In the genomic region with DNA sequence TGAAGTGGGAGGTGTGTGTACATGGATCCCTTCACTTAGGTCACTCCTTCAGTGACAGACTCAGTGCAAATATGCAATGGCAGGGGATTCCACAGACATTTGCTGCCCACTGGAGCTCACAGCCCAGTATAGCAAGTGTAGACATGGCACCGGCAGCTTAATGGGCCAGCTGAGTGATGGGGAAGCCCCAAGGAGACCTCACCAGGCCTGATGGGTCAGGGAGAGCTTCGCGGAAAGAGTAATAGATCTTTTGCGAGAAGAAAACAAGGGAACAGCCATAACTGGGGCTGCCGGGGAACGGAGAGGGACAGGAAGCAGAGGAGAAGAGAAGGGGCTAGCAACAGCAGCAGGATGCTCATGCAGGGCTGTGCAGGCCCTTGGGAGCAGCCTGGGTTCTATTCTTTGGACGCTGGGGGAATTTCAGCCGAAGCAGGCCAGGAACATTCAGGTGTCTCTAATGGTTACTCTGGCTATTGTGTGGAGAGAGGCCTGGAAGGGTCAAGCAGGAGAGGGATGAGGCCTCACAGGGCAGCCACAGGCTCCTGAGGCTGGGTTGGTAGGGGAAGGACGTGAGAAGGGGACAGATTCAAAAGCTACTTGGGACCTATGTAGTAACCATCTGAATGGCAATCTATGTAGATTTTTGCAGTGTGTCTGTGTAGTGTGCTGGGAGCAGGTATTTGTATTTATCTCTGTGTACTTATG, we compare ENCODE assay signal across 9 cellular contexts. TPM values are rescaled to one million over a fixed set of nuclear protein-coding genes. Genes with fewer than 3 reads are reported as not detected.
DNase-seq lines count a peak whose midpoint lies in the region; ATAC-seq, FAIRE-seq and TF ChIP-seq lines count a peak whose summit lies in the region.
"Had no signal": no experiment of that assay in that cellular context is flagged by ENCODE, and none has a peak within 500 bp of the region (broad histone marks: within the 10 kb centered on the region; RNA-seq: fewer than 3 reads in every experiment).

No MANE protein-coding gene starts in this region.

- H2AFZ ChIP-seq in neuronal stem cell (ENCODE audit: low read length): no peak overlapping the region

- no peak overlapping the region for H3K23ac ChIP-seq in neuronal stem cell (ENCODE audit: low read depth, low read length, poor library complexity)

- H3K79me1 ChIP-seq in neuronal stem cell (ENCODE audit: low read depth, low read length): peaks cover 16% of the 10 kb centered on the region

- no peaks in the 10 kb centered on the region for H3K9me3 Mint-ChIP-seq in activated T-cell treated with anti-CD3 and anti-CD28 coated beads, Interleukin-2, amount 50 U/mL, for 24 hours
- H3K9me3 Mint-ChIP-seq in activated T-cell treated with anti-CD3 and anti-CD28 coated beads, Interleukin-2, amount 50 U/mL, for 4 hours: no peaks in the 10 kb centered on the region
- H3K9me3 Mint-ChIP-seq in stimulated activated effector memory CD8-positive, alpha-beta T cell treated with anti-CD3 and anti-CD28 coated beads, Interleukin-12 subunit alpha, Interleukin-12 subunit beta, amount 100 ng/mL, for 72 hours: no peaks in the 10 kb centered on the region

- no peak overlapping the region for H3K18ac ChIP-seq in neuronal stem cell (ENCODE audit: low read length)

- no peak for TF ChIP-seq CTCF in RWPE1 (conservative IDR thresholded peaks at IDR 0.05; ENCODE audit: low read depth)
- TF ChIP-seq CTCF in dorsolateral prefrontal cortex (IDR thresholded peaks at IDR 0.05 in 54 of 56, conservative IDR thresholded peaks at IDR 0.05 in 2 of 56; ENCODE audit: low read depth in 1 of 56, partially characterized antibody in 56 of 56): no peak

- H3K4me2 ChIP-seq in neuronal stem cell (ENCODE audit: insufficient read depth, low read length, poor library complexity, severe bottlenecking): no peak overlapping the region

- no peak overlapping the region for H3K14ac ChIP-seq in neuronal stem cell (ENCODE audit: low read length)

- H3K4me1 ChIP-seq in neuronal stem cell (ENCODE audit: control insufficient read depth in 2 of 2, insufficient read depth in 1 of 2, low read depth in 1 of 2, low read length in 2 of 2): no peaks in the 10 kb centered on the region

- CTCF ChIA-PET in RWPE1 (lab: Yijun Ruan, JAX): interaction anchor here (0.5 to 11.4 kb wide), 9 partner anchors 11 to 700 kb away, joined by 3 to 219 read pairs (median 9); no protein-coding TSS in a partner anchor

- H3K27ac Mint-ChIP-seq in activated T-cell treated with anti-CD3 and anti-CD28 coated beads, Interleukin-2, amount 50 U/mL, for 24 hours: peak overlapping the region; percentile 85
- peak overlapping the region; percentile 53 for H3K27ac Mint-ChIP-seq in stimulated activated effector memory CD8-positive, alpha-beta T cell treated with anti-CD3 and anti-CD28 coated beads, Interleukin-12 subunit alpha, Interleukin-12 subunit beta, amount 100 ng/mL, for 72 hours

- no peak overlapping the region for H3K4me3 Mint-ChIP-seq in activated T-cell treated with anti-CD3 and anti-CD28 coated beads, Interleukin-2, amount 50 U/mL, for 24 hours
- no peak overlapping the region for H3K4me3 Mint-ChIP-seq in activated T-cell treated with anti-CD3 and anti-CD28 coated beads, Interleukin-2, amount 50 U/mL, for 4 hours
- no peak overlapping the region for H3K4me3 Mint-ChIP-seq in stimulated activated effector memory CD8-positive, alpha-beta T cell treated with anti-CD3 and anti-CD28 coated beads, Interleukin-12 subunit alpha, Interleukin-12 subunit beta, amount 100 ng/mL, for 72 hours

- peaks cover 33 to 89% of the 10 kb centered on the region in 2 donors for H3K36me3 ChIP-seq in neuronal stem cell (replicated peaks in 1 of 2; ENCODE audit: control insufficient read depth in 2 of 2, insufficient read depth in 2 of 2, low read length in 2 of 2)

- intact Hi-C loops in dorsolateral prefrontal cortex (cut with DNase I): loop anchor here in 1 of 2 donors (5.0 kb wide), 1 partner anchor 99 kb away; no protein-coding TSS in a partner anchor

- POLR2A ChIA-PET in RWPE1 (lab: Yijun Ruan, JAX; ENCODE audit: low non-redundant PET): no interaction called here

- H3K36me3 Mint-ChIP-seq in activated T-cell treated with anti-CD3 and anti-CD28 coated beads, Interleukin-2, amount 50 U/mL, for 24 hours (ENCODE audit: low read depth): peaks cover 98% of the 10 kb centered on the region
- H3K36me3 Mint-ChIP-seq in activated T-cell treated with anti-CD3 and anti-CD28 coated beads, Interleukin-2, amount 50 U/mL, for 4 hours (ENCODE audit: insufficient read depth): peaks cover 34% of the 10 kb centered on the region
- peaks cover 62% of the 10 kb centered on the region for H3K36me3 Mint-ChIP-seq in stimulated activated effector memory CD8-positive, alpha-beta T cell treated with anti-CD3 and anti-CD28 coated beads, Interleukin-12 subunit alpha, Interleukin-12 subunit beta, amount 100 ng/mL, for 72 hours

- H2BK5ac ChIP-seq in neuronal stem cell (ENCODE audit: low read length): no peak overlapping the region

- no peak for FAIRE-seq in urothelium cell line (lab: Jason Lieb, UNC)

- H3K27ac ChIP-seq in RWPE1: peak overlapping the region; percentile 65
- peak overlapping the region in 9 of 59 donors; percentile 0 to 52 (median 11) for H3K27ac ChIP-seq in dorsolateral prefrontal cortex
- no peak overlapping the region for H3K27ac ChIP-seq in neuronal stem cell (replicated peaks; ENCODE audit: low read length)

- H2BK15ac ChIP-seq in neuronal stem cell (ENCODE audit: low read length): no peak overlapping the region

- WGBS in neuronal stem cell (ENCODE audit: extremely low coverage in 2 of 2, insufficient read length in 2 of 2, insufficient replicate concordance in 1 of 2), 2 donors: no CpG with 5 or more reads among the region's 9 CpGs

- no peak overlapping the region for H4K91ac ChIP-seq in neuronal stem cell (ENCODE audit: low read depth, low read length, poor library complexity)

- no peak overlapping the region for H3K9ac ChIP-seq in neuronal stem cell (ENCODE audit: low read depth, low read length, poor library complexity)

- H2BK12ac ChIP-seq in neuronal stem cell (ENCODE audit: low read length): no peak overlapping the region

- no peaks in the 10 kb centered on the region for H3K27me3 Mint-ChIP-seq in activated T-cell treated with anti-CD3 and anti-CD28 coated beads, Interleukin-2, amount 50 U/mL, for 24 hours
- H3K27me3 Mint-ChIP-seq in activated T-cell treated with anti-CD3 and anti-CD28 coated beads, Interleukin-2, amount 50 U/mL, for 4 hours (ENCODE audit: low read depth): no peaks in the 10 kb centered on the region

- H3K4me3 ChIP-seq in dorsolateral prefrontal cortex (no peak overlapping the region), neuronal stem cell (ENCODE audit: low read length in 2 of 2) (no peak overlapping the region)

- no peak overlapping the region for H3K4ac ChIP-seq in neuronal stem cell (ENCODE audit: low read length)

- DNase-seq in activated T-cell treated with anti-CD3 and anti-CD28 coated beads, Interleukin-2, amount 50 U/mL, for 24 hours: peak; percentile 50
- DNase-seq in activated T-cell treated with anti-CD3 and anti-CD28 coated beads, Interleukin-2, amount 50 U/mL, for 4 hours: no peak
- no peak for DNase-seq in RWPE1 (ENCODE audit: low spot score)
- peak in 6 of 10 donors; percentile 8 to 35 (median 26) for DNase-seq in dorsolateral prefrontal cortex
- peak in 1 of 2 donors; percentile 54 for DNase-seq in stimulated activated effector memory CD8-positive, alpha-beta T cell treated with anti-CD3 and anti-CD28 coated beads, Interleukin-12 subunit alpha, Interleukin-12 subunit beta, amount 100 ng/mL, for 72 hours (ENCODE audit: low spot score in 2 of 2)
- no peak for DNase-seq in neuronal stem cell (ENCODE audit: low spot score)
- DNase-seq in GM19240 (ENCODE audit: insufficient read length, low spot score): no peak
- DNase-seq in urothelium cell line (ENCODE audit: low spot score): no peak
- DNase-seq: NCI-H2107 had no signal

- H4K8ac ChIP-seq in neuronal stem cell (ENCODE audit: low read depth, low read length): no peak overlapping the region

- no peaks in the 10 kb centered on the region for H3K9me3 ChIP-seq in neuronal stem cell (replicated peaks in 1 of 2; ENCODE audit: control insufficient read depth in 2 of 2, insufficient read depth in 1 of 2, low read depth in 1 of 2, low read length in 2 of 2)

- no peak overlapping the region for H2AK5ac ChIP-seq in neuronal stem cell (ENCODE audit: low read depth, low read length)

- no peak overlapping the region for H2BK120ac ChIP-seq in neuronal stem cell (ENCODE audit: low read depth, low read length)

- peaks cover 74% of the 10 kb centered on the region for H3K4me1 Mint-ChIP-seq in activated T-cell treated with anti-CD3 and anti-CD28 coated beads, Interleukin-2, amount 50 U/mL, for 24 hours (ENCODE audit: low read depth)
- peaks cover 60% of the 10 kb centered on the region for H3K4me1 Mint-ChIP-seq in activated T-cell treated with anti-CD3 and anti-CD28 coated beads, Interleukin-2, amount 50 U/mL, for 4 hours (ENCODE audit: low read depth)
- H3K4me1 Mint-ChIP-seq in stimulated activated effector memory CD8-positive, alpha-beta T cell treated with anti-CD3 and anti-CD28 coated beads, Interleukin-12 subunit alpha, Interleukin-12 subunit beta, amount 100 ng/mL, for 72 hours: peaks cover 71% of the 10 kb centered on the region

- no peaks in the 10 kb centered on the region for H3K27me3 ChIP-seq in dorsolateral prefrontal cortex
- no peaks in the 10 kb centered on the region for H3K27me3 ChIP-seq in neuronal stem cell (ENCODE audit: control insufficient read depth in 3 of 3, insufficient read depth in 3 of 3, low read depth in 1 of 3, low read length in 3 of 3)

- ATAC-seq in activated T-cell treated with anti-CD3 and anti-CD28 coated beads, Interleukin-2, amount 50 U/mL, for 4 hours: no peak
- ATAC-seq in stimulated activated effector memory CD8-positive, alpha-beta T cell treated with anti-CD3 and anti-CD28 coated beads, Interleukin-12 subunit alpha, Interleukin-12 subunit beta, amount 100 ng/mL, for 72 hours: no peak

RNA-seq across cellular contexts. Expression of a gene that starts 27.0 kb away (rescaled TPM):
- 10 to 100 TPM; 34.4 to 49.7 (median 37.3) TPM for total RNA-seq in activated T-cell treated with anti-CD3 and anti-CD28 coated beads, Interleukin-2, amount 50 U/mL, for 4 hours
- 1 to 10 TPM in 115 of 120 experiments, under 1 TPM in 5; 0.75 to 9.0 (median 2.3) TPM for total RNA-seq in dorsolateral prefrontal cortex
- polyA plus RNA-seq in neuronal stem cell (2013, experiment 1 of 2): 4.1 TPM
- polyA plus RNA-seq in neuronal stem cell (2013, experiment 2 of 2): 4.2 TPM

RNA-seq across cellular contexts. Expression of a gene that starts 35.3 kb away (rescaled TPM):
- total RNA-seq in activated T-cell treated with anti-CD3 and anti-CD28 coated beads, Interleukin-2, amount 50 U/mL, for 4 hours: 100 to 1,000 TPM; 273 to 286 (median 282) TPM
- 100 to 1,000 TPM; 263 to 693 (median 535) TPM for total RNA-seq in dorsolateral prefrontal cortex
- polyA plus RNA-seq in neuronal stem cell (2013, experiment 1 of 2): 609 TPM
- 615 TPM for polyA plus RNA-seq in neuronal stem cell (2013, experiment 2 of 2)

Comparison
In these comparisons a context has a peak if more than half of its experiments do, and no peak if none do; other contexts are left out.
1. DNase-seq: peak in activated T-cell treated with anti-CD3 and anti-CD28 coated beads, Interleukin-2, amount 50 U/mL, for 24 hours (single experiment) and dorsolateral prefrontal cortex (6 of 10); none in activated T-cell treated with anti-CD3 and anti-CD28 coated beads, Interleukin-2, amount 50 U/mL, for 4 hours (single experiment), RWPE1 (single experiment), neuronal stem cell (single experiment), GM19240 (single experiment) and urothelium cell line (single experiment).